8 cellular contexts compared by ENCODE assay signal in the genomic region with DNA sequence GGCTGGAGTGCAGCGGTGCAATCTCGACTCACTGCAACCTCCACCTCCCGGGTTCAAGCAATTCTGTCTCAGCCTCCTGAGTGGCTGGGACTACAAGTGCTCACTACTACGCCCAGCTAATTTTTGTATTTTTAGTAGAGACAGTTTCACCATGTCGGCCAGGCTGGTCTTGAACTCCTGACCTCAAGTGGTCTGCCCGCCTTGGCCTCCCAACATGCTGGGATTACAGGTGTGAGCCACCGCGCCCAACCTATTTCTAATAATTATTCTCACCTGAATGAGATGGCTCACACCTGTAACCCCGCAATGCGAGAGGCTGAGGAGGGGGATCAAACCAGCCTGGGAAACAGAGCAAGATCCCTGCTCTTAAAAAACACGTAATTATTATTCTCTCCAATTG. TPM values are rescaled to one million over a fixed set of nuclear protein-coding genes. Genes with fewer than 3 reads are reported as not detected.
A peak's percentile ranks its signal among the peaks of the same experiment; 100 is the strongest.
DNase-seq lines count a peak whose midpoint lies in the region; ATAC-seq, FAIRE-seq and TF ChIP-seq lines count a peak whose summit lies in the region.
"Not testable (repeated sequence)": the region's sequence is repeated elsewhere in the genome, so short reads cannot be mapped to it uniquely, and the experiment has no call there.

No MANE protein-coding gene starts in this region.

- not testable (repeated sequence) for H2AFZ ChIP-seq in GM12878 (ENCODE audit: control insufficient read depth, low read depth, low read length)

- not testable (repeated sequence) for H3K9me3 Mint-ChIP-seq in Caco-2 (ENCODE audit: unreplicated experiment); activated CD4-positive, alpha-beta T cell treated with anti-CD3 and anti-CD28 coated beads for 36 hours (ENCODE audit: low read depth)

- not testable (repeated sequence) for H3K36me3 ChIP-seq in Caco-2 (ENCODE audit: control insufficient read depth, insufficient read depth, low read length)
- H3K36me3 ChIP-seq in MG63 (peaks cover 25% of the 10 kb centered on the region), GM12878 (ENCODE audit: control insufficient read depth in 2 of 2, insufficient read depth in 2 of 2, low read length in 1 of 2) (peaks cover 6 to 12% of the 10 kb centered on the region in 2 experiments; a peak in 3 of 4 replicates), esophagus muscularis mucosa (peaks cover 33 to 36% (median 35%) of the 10 kb centered on the region in 4 donors), liver (ENCODE audit: control insufficient read depth in 4 of 4, insufficient read depth in 3 of 4, low read depth in 1 of 4, low read length in 3 of 4) (peaks cover 3 to 23% (median 13%) of the 10 kb centered on the region in 4 donors), pancreas (peaks cover 0 to 20% (median 10%) of the 10 kb centered on the region in 3 donors), tibial artery (peaks cover 32 to 36% (median 36%) of the 10 kb centered on the region in 3 donors)

- not testable (repeated sequence) for TF ChIP-seq EP300 in GM12878 (IDR thresholded peaks at IDR 0.05; ENCODE audit: borderline replicate concordance in 1 of 2, control insufficient read depth in 1 of 2, low read depth in 2 of 2, low read length in 2 of 2); esophagus muscularis mucosa (IDR thresholded peaks at IDR 0.05)

- peak overlapping the region; percentile 81 for H3K27ac Mint-ChIP-seq in Caco-2 (ENCODE audit: unreplicated experiment)
- peak overlapping the region; percentile 88 for H3K27ac Mint-ChIP-seq in activated CD4-positive, alpha-beta T cell treated with anti-CD3 and anti-CD28 coated beads for 36 hours

- not testable (repeated sequence) for TF ChIP-seq RAD21 in GM12878 (IDR thresholded peaks at IDR 0.05; ENCODE audit: insufficient read depth, low read depth, low read length); liver (IDR thresholded peaks at IDR 0.05)

- peak in 1 of 2 experiments; percentile 27 for DNase-seq in Caco-2
- not testable (repeated sequence) for DNase-seq in MG63; activated CD4-positive, alpha-beta T cell treated with anti-CD3 and anti-CD28 coated beads for 36 hours; GM12878 (ENCODE audit: low read depth, low spot score); esophagus muscularis mucosa (ENCODE audit: extremely low spot score); pancreas; tibial artery

- not testable (repeated sequence) for H3K9ac ChIP-seq in GM12878 (ENCODE audit: control insufficient read depth, insufficient read depth, low read length)
- H3K9ac ChIP-seq in liver (ENCODE audit: low read depth in 1 of 2, low read length in 2 of 2) = peak overlapping the region; percentile 85 to 90

- in situ Hi-C loops in GM12878 (cut with MboI) = not testable (repeated sequence)

- H3K27me3 ChIP-seq in Caco-2 (replicated peaks; ENCODE audit: control insufficient read depth, insufficient read depth, low read length); MG63; GM12878 (replicated peaks in 1 of 2; ENCODE audit: control insufficient read depth in 2 of 2, insufficient read depth in 2 of 2, low read length in 1 of 2); esophagus muscularis mucosa; liver (ENCODE audit: control insufficient read depth in 4 of 4, insufficient read depth in 4 of 4, low read length in 3 of 4); pancreas; tibial artery: not testable (repeated sequence)

- not testable (repeated sequence) for H3K9me3 ChIP-seq in Caco-2; MG63; GM12878 (replicated peaks; ENCODE audit: control insufficient read depth, insufficient read depth, low read length); esophagus muscularis mucosa; liver (ENCODE audit: control insufficient read depth in 4 of 4, low read length in 3 of 4); pancreas; tibial artery

- intact Hi-C loops in Caco-2 (cut with micrococcal nuclease; ENCODE audit: unreplicated experiment) = loop anchor here (5.0 kb wide), 1 partner anchor 571 kb away; no protein-coding TSS in a partner anchor
- intact Hi-C loops in activated CD4-positive, alpha-beta T cell treated with anti-CD3 and anti-CD28 coated beads for 36 hours (cut with DNase I, micrococcal nuclease) = loop anchor here in 1 of 2 experiments (10.0 kb wide), 1 partner anchor 217 kb away; no protein-coding TSS in a partner anchor
- intact Hi-C loops in GM12878 (cut with micrococcal nuclease; ENCODE audit: unreplicated experiment); esophagus muscularis mucosa (cut with DNase I); pancreas (cut with DNase I); tibial artery (cut with DNase I; ENCODE audit: low total_unique reads): not testable (repeated sequence)

- peaks cover 11% of the 10 kb centered on the region for H3K79me2 ChIP-seq in GM12878 (ENCODE audit: control insufficient read depth, insufficient read depth, low read length)

- peak overlapping the region; percentile 66 for H3K4me2 ChIP-seq in GM12878 (ENCODE audit: control insufficient read depth, insufficient read depth)

- TF ChIP-seq CTCF in Caco-2 (IDR thresholded peaks at IDR 0.05; ENCODE audit: insufficient read depth in 1 of 2, low read depth in 1 of 2, low read length in 1 of 2, severe bottlenecking in 1 of 2, unreplicated experiment in 1 of 2); GM12878 (IDR thresholded peaks at IDR 0.05 in 2 of 3, conservative IDR thresholded peaks at IDR 0.05 in 1 of 3; ENCODE audit: control insufficient read depth in 2 of 3, extremely low read depth in 1 of 3, insufficient read depth in 1 of 3, low read depth in 3 of 3, low read length in 3 of 3); esophagus muscularis mucosa (IDR thresholded peaks at IDR 0.05); liver (IDR thresholded peaks at IDR 0.05; ENCODE audit: low read depth, low read length, missing input control); pancreas (IDR thresholded peaks at IDR 0.05); tibial artery (IDR thresholded peaks at IDR 0.05): not testable (repeated sequence)

- CTCF ChIA-PET in Caco-2 (lab: Charles Lee); activated CD4-positive, alpha-beta T cell treated with anti-CD3 and anti-CD28 coated beads for 36 hours (lab: Charles Lee); GM12878 (lab: Yijun Ruan, JAX): not testable (repeated sequence)

- not testable (repeated sequence) for TF ChIP-seq POLR2A in GM12878 (IDR thresholded peaks at IDR 0.05; ENCODE audit: low read depth, low read length); esophagus muscularis mucosa (IDR thresholded peaks at IDR 0.05; ENCODE audit: low read depth)

- H3K4me1 ChIP-seq in Caco-2; GM12878 (ENCODE audit: control insufficient read depth, insufficient read depth, low read length); liver (ENCODE audit: control insufficient read depth in 4 of 4, insufficient read depth in 4 of 4, low read length in 3 of 4): not testable (repeated sequence)
- peaks cover 9 to 29% (median 25%) of the 10 kb centered on the region in 4 donors for H3K4me1 ChIP-seq in esophagus muscularis mucosa
- peaks cover 0 to 12% (median 7%) of the 10 kb centered on the region in 3 donors for H3K4me1 ChIP-seq in pancreas
- H3K4me1 ChIP-seq in tibial artery = peaks cover 0 to 20% (median 18%) of the 10 kb centered on the region in 4 donors

- POLR2A ChIA-PET in Caco-2 (lab: Charles Lee); activated CD4-positive, alpha-beta T cell treated with anti-CD3 and anti-CD28 coated beads for 36 hours (lab: Charles Lee); GM12878 (lab: Charles Lee): not testable (repeated sequence)

- H3K4me3 Mint-ChIP-seq in Caco-2 (ENCODE audit: unreplicated experiment) = peak overlapping the region; percentile 79
- H3K4me3 Mint-ChIP-seq in activated CD4-positive, alpha-beta T cell treated with anti-CD3 and anti-CD28 coated beads for 36 hours = peak overlapping the region; percentile 78

- H4K20me1 ChIP-seq in GM12878 (ENCODE audit: control insufficient read depth, insufficient read depth) = not testable (repeated sequence)

- SMC1A ChIA-PET in GM12878 (lab: Charles Lee; ENCODE audit: uncharacterized antibody, unreplicated experiment) = not testable (repeated sequence)

- BruUV-seq in Caco-2 (replicated peaks; lab: Mats Ljungman, UMichigan); GM12878 (replicated peaks; lab: Mats Ljungman, UMichigan): not testable (repeated sequence)

- not testable (repeated sequence) for ATAC-seq in activated CD4-positive, alpha-beta T cell treated with anti-CD3 and anti-CD28 coated beads for 36 hours; GM12878; pancreas

- WGBS in GM12878 (ENCODE audit: insufficient coverage, insufficient replicate concordance, low lambda C conversion rate, missing lambda C conversion rate) = 89% methylated on average over 11 of the region's 11 CpGs
- 92% methylated on average over 11 of the region's 11 CpGs for WGBS in esophagus muscularis mucosa
- 95% methylated on average over 11 of the region's 11 CpGs for WGBS in liver
- WGBS in pancreas, 2 donors = 88 to 91% methylated on average over 11 of the region's 11 CpGs

- RAD21 ChIA-PET in GM12878 (lab: Charles Lee; ENCODE audit: unreplicated experiment) = not testable (repeated sequence)

- not testable (repeated sequence) for H3K27me3 Mint-ChIP-seq in Caco-2 (ENCODE audit: insufficient read depth, unreplicated experiment); activated CD4-positive, alpha-beta T cell treated with anti-CD3 and anti-CD28 coated beads for 36 hours

- not testable (repeated sequence) for H3K4me1 Mint-ChIP-seq in Caco-2 (ENCODE audit: low read depth, unreplicated experiment)
- peaks cover 23% of the 10 kb centered on the region for H3K4me1 Mint-ChIP-seq in activated CD4-positive, alpha-beta T cell treated with anti-CD3 and anti-CD28 coated beads for 36 hours

- H3K4me3 ChIP-seq in Caco-2 (ENCODE audit: low read depth, low read length) (peak overlapping the region; percentile 99), MG63 (peak overlapping the region; percentile 90), GM12878 (peak overlapping the region; percentile 85), esophagus muscularis mucosa (peak overlapping the region; percentile 73 to 95 (median 74)), liver (ENCODE audit: low read depth in 1 of 3, low read length in 3 of 3) (peak overlapping the region in 2 of 3 donors; percentile 84 to 94), pancreas (peak overlapping the region; percentile 74 to 96 (median 87)), tibial artery (peak overlapping the region; percentile 79 to 85)

- H3K36me3 Mint-ChIP-seq in Caco-2 (ENCODE audit: insufficient read depth, unreplicated experiment) = peaks cover 29% of the 10 kb centered on the region
- H3K36me3 Mint-ChIP-seq in activated CD4-positive, alpha-beta T cell treated with anti-CD3 and anti-CD28 coated beads for 36 hours (ENCODE audit: low read depth) = peaks cover 33% of the 10 kb centered on the region

- not testable (repeated sequence) for H3K27ac ChIP-seq in GM12878 (ENCODE audit: control insufficient read depth, insufficient read depth); liver (ENCODE audit: low read depth in 1 of 2, low read length in 2 of 2); pancreas
- H3K27ac ChIP-seq in esophagus muscularis mucosa (replicated peaks in 1 of 4) (peak overlapping the region in 2 of 4 donors; percentile 84 to 94), tibial artery (peak overlapping the region; percentile 92 to 93)

- not testable (repeated sequence) for FAIRE-seq in GM12878 (lab: Jason Lieb, UNC); pancreas (lab: Jason Lieb, UNC)

RNA-seq across cellular contexts. Expression of gene PITRM1, which starts 1.1 kb away (rescaled TPM):
- 80.5 and 85.4 TPM in 2 replicates for total RNA-seq in Caco-2 (2022)
- 61.2 and 85.3 TPM in 2 replicates for total RNA-seq in MG63 (2014; rRNA removed; shearing (Covaris generic); ENCODE audit: low replicate concordance)
- total RNA-seq in activated CD4-positive, alpha-beta T cell treated with anti-CD3 and anti-CD28 coated beads for 36 hours = 10 to 100 TPM; 84.8 to 97.9 TPM
- 103 and 110 TPM in 2 replicates for total RNA-seq in GM12878 (2013; cell fraction: nucleolus; rRNA removed)
- 44.7 and 45.5 TPM in 2 replicates for total RNA-seq in GM12878 (2014; rRNA removed)
- 42.7 and 45.3 TPM in 2 replicates for total RNA-seq in GM12878 (2014; rRNA removed; fragmentation: Illumina TruSeq; extraction: Trizol)
- total RNA-seq in GM12878 (2021) = 51.6 and 52.2 TPM in 2 replicates
- polyA plus RNA-seq in GM12878 (2011; ENCODE audit: low read depth) = 28.4 TPM
- polyA plus RNA-seq in GM12878 (2011; rRNA removed) = 17.1 and 21.3 TPM in 2 replicates
- polyA plus RNA-seq in GM12878 (2011; cell fraction: cytosol; rRNA removed) = 28.0 and 34.7 TPM in 2 replicates
- 138 and 146 TPM in 2 replicates for polyA plus RNA-seq in GM12878 (2011; cell fraction: nucleus; rRNA removed)
- polyA plus RNA-seq in GM12878 (2012) = 43.2 and 44.8 TPM in 2 replicates
- polyA plus RNA-seq in GM12878 (2014; fragmentation: Illumina TruSeq; extraction: Trizol) = 47.6 and 52.2 TPM in 2 replicates
- polyA plus RNA-seq in GM12878 (2014; fragmentation: Nextera tagmentation; extraction: Ambion mirVana) = 10 to 100 TPM; 15.5 to 22.8 TPM
- polyA plus RNA-seq in GM12878 (2014; rRNA removed) = 27.3 and 28.2 TPM in 2 replicates
- polyA plus RNA-seq in GM12878 (2016; fragmentation: Nextera tagmentation; extraction: Ambion mirVana) = 10 to 100 TPM; 52.3 to 53.0 TPM
- polyA minus RNA-seq in GM12878 (2011; rRNA and poly(A)+ RNA removed) = 21.8 and 27.1 TPM in 2 replicates
- 17.2 and 17.6 TPM in 2 replicates for polyA minus RNA-seq in GM12878 (2011; cell fraction: cytosol; rRNA and poly(A)+ RNA removed)
- polyA minus RNA-seq in GM12878 (2011; cell fraction: nucleus; rRNA and poly(A)+ RNA removed) = 32.5 and 45.8 TPM in 2 replicates
- total RNA-seq in esophagus muscularis mucosa = 100 to 1,000 TPM in 1 of 4 donors, 10 to 100 TPM in 3; 75.5 to 103 (median 84.9) TPM
- 10 to 100 TPM; 21.1 to 29.1 TPM for total RNA-seq in liver
- 10 to 100 TPM; 26.2 to 43.1 TPM for polyA plus RNA-seq in liver
- total RNA-seq in pancreas = 10 to 100 TPM; 24.7 to 34.5 (median 30.7) TPM
- 10 to 100 TPM; 49.8 to 73.6 TPM for polyA plus RNA-seq in pancreas
